In genomic region chr5:125274938-125275759, GRCh38 we compare ENCODE assay signal across 1 cellular context.
TF ChIP-seq lines count a peak whose summit lies in the region.

No MANE protein-coding gene starts in this region.

TF ChIP-seq in HEK293, 187 proteins besides CTCF, POLR2A, EP300 and RAD21 (continued from another document and continues in another):
- TF ChIP-seq, protein P1, sequence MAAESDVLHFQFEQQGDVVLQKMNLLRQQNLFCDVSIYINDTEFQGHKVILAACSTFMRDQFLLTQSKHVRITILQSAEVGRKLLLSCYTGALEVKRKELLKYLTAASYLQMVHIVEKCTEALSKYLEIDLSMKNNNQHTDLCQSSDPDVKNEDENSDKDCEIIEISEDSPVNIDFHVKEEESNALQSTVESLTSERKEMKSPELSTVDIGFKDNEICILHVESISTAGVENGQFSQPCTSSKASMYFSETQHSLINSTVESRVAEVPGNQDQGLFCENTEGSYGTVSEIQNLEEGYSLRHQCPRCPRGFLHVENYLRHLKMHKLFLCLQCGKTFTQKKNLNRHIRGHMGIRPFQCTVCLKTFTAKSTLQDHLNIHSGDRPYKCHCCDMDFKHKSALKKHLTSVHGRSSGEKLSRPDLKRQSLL (tag by site-specific recombination; IDR thresholded peaks at IDR 0.05): no peak
- TF ChIP-seq ZNF580 (tag by site-specific recombination; IDR thresholded peaks at IDR 0.05) (peak; percentile 71), ZNF776 (tag by site-specific recombination; IDR thresholded peaks at IDR 0.05; ENCODE audit: borderline replicate concordance) (no peak), KLF10 (tag by site-specific recombination; IDR thresholded peaks at IDR 0.05) (peak; percentile 87), OVOL3 (tag by site-specific recombination; IDR thresholded peaks at IDR 0.05) (peak; percentile 88), ZNF121 (tag by site-specific recombination; IDR thresholded peaks at IDR 0.05) (0 out of 2 replicates have a peak, but pooled peaks have one; percentile 8), ZNF692 (tag by site-specific recombination; IDR thresholded peaks at IDR 0.05) (no peak), ZNF621 (tag by site-specific recombination; IDR thresholded peaks at IDR 0.05) (no peak), ZNF529 (tag by site-specific recombination; IDR thresholded peaks at IDR 0.05; ENCODE audit: insufficient replicate concordance) (peak; percentile 80), ZNF311 (tag by site-specific recombination; IDR thresholded peaks at IDR 0.05; ENCODE audit: borderline replicate concordance) (no peak), ZNF423 (tag by site-specific recombination; IDR thresholded peaks at IDR 0.05) (no peak), ZNF664 (tag by site-specific recombination; IDR thresholded peaks at IDR 0.05) (peak; percentile 78), ZNF785 (tag by site-specific recombination; IDR thresholded peaks at IDR 0.05) (no peak), TCF7L2 (IDR thresholded peaks at IDR 0.05; ENCODE audit: borderline replicate concordance, low read depth, low read length) (peak; percentile 89), AEBP2 (tag by site-specific recombination; IDR thresholded peaks at IDR 0.05; ENCODE audit: borderline replicate concordance) (no peak), ZNF174 (tag by site-specific recombination; IDR thresholded peaks at IDR 0.05) (no peak), GLIS2 (tag by site-specific recombination; IDR thresholded peaks at IDR 0.05) (no peak), ZBTB21 (tag by site-specific recombination; IDR thresholded peaks at IDR 0.05) (peak; percentile 42; the same call in 1 of the 2 replicates), ZNF184 (tag by site-specific recombination; IDR thresholded peaks at IDR 0.05) (no peak), ZNF658 (tag by site-specific recombination; IDR thresholded peaks at IDR 0.05) (no peak), ZBTB44 (tag by site-specific recombination; IDR thresholded peaks at IDR 0.05) (peak; percentile 80), ZNF561 (tag by site-specific recombination; IDR thresholded peaks at IDR 0.05; ENCODE audit: borderline replicate concordance) (peak; percentile 47), ZBTB48 (tag by site-specific recombination; IDR thresholded peaks at IDR 0.05) (no peak), ZSCAN30 (tag by site-specific recombination; IDR thresholded peaks at IDR 0.05) (peak; percentile 45; the same call in 1 of the 2 replicates), REST (tag by site-specific recombination; IDR thresholded peaks at IDR 0.05) (no peak), ZNF37A (tag by site-specific recombination; IDR thresholded peaks at IDR 0.05) (no peak), PRDM6 (tag by site-specific recombination; IDR thresholded peaks at IDR 0.05) (peak; percentile 95), ZNF544 (tag by site-specific recombination; IDR thresholded peaks at IDR 0.05) (no peak), EGR2 (tag by site-specific recombination; IDR thresholded peaks at IDR 0.05; ENCODE audit: low read depth) (no peak), ZNF501 (tag by site-specific recombination; IDR thresholded peaks at IDR 0.05) (no peak), ZNF140 (tag by site-specific recombination; IDR thresholded peaks at IDR 0.05) (no peak), RBAK (tag by site-specific recombination; IDR thresholded peaks at IDR 0.05) (no peak), ZNF10 (tag by site-specific recombination; IDR thresholded peaks at IDR 0.05) (peak; percentile 41), ZNF707 (tag by site-specific recombination; IDR thresholded peaks at IDR 0.05) (no peak), ZNF239 (tag by site-specific recombination; IDR thresholded peaks at IDR 0.05) (no peak), ZFHX2 (tag by site-specific recombination; conservative IDR thresholded peaks at IDR 0.05) (no peak), ZNF623 (tag by site-specific recombination; IDR thresholded peaks at IDR 0.05) (no peak), ZNF248 (tag by site-specific recombination; IDR thresholded peaks at IDR 0.05) (no peak), ZNF335 (tag by site-specific recombination; conservative IDR thresholded peaks at IDR 0.05) (0 out of 2 replicates have a peak, but pooled peaks have one; percentile 27), MZF1 (tag by site-specific recombination; IDR thresholded peaks at IDR 0.05; ENCODE audit: borderline replicate concordance) (no peak; the same call in 1 of the 2 replicates), HOXD13 (CRISPR knock-in tag; IDR thresholded peaks at IDR 0.05; ENCODE audit: borderline replicate concordance) (0 out of 2 replicates have a peak, but pooled peaks have one; percentile 18)
- TF ChIP-seq, protein P2, sequence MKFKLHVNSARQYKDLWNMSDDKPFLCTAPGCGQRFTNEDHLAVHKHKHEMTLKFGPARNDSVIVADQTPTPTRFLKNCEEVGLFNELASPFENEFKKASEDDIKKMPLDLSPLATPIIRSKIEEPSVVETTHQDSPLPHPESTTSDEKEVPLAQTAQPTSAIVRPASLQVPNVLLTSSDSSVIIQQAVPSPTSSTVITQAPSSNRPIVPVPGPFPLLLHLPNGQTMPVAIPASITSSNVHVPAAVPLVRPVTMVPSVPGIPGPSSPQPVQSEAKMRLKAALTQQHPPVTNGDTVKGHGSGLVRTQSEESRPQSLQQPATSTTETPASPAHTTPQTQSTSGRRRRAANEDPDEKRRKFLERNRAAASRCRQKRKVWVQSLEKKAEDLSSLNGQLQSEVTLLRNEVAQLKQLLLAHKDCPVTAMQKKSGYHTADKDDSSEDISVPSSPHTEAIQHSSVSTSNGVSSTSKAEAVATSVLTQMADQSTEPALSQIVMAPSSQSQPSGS (tag by site-specific recombination; IDR thresholded peaks at IDR 0.05; ENCODE audit: low read depth): peak; percentile 41; the same call in 1 of the 2 replicates
- TF ChIP-seq, protein P3, sequence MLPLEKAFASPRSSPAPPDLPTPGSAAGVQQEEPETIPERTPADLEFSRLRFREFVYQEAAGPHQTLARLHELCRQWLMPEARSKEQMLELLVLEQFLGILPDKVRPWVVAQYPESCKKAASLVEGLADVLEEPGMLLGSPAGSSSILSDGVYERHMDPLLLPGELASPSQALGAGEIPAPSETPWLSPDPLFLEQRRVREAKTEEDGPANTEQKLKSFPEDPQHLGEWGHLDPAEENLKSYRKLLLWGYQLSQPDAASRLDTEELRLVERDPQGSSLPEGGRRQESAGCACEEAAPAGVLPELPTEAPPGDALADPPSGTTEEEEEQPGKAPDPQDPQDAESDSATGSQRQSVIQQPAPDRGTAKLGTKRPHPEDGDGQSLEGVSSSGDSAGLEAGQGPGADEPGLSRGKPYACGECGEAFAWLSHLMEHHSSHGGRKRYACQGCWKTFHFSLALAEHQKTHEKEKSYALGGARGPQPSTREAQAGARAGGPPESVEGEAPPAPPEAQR (tag by site-specific recombination; IDR thresholded peaks at IDR 0.05): no peak
- TF ChIP-seq, protein P4, sequence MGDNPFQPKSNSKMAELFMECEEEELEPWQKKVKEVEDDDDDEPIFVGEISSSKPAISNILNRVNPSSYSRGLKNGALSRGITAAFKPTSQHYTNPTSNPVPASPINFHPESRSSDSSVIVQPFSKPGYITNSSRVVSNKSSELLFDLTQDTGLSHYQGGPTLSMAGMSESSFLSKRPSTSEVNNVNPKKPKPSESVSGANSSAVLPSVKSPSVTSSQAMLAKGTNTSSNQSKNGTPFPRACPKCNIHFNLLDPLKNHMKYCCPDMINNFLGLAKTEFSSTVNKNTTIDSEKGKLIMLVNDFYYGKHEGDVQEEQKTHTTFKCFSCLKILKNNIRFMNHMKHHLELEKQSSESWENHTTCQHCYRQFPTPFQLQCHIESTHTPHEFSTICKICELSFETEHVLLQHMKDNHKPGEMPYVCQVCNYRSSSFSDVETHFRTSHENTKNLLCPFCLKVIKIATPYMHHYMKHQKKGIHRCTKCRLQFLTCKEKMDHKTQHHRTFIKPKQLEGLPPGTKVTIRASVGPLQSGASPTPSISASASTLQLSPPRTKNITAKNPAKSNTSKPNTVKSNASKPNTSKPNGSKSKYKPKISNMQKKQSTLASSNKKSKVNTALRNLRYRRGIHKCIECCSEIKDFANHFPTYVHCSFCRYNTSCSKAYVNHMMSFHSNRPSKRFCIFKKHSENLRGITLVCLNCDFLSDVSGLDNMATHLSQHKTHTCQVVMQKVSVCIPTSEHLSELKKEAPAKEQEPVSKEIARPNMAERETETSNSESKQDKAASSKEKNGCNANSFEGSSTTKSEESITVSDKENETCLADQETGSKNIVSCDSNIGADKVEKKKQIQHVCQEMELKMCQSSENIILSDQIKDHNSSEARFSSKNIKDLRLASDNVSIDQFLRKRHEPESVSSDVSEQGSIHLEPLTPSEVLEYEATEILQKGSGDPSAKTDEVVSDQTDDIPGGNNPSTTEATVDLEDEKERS (tag by site-specific recombination; IDR thresholded peaks at IDR 0.05): no peak
- TF ChIP-seq, protein P5, sequence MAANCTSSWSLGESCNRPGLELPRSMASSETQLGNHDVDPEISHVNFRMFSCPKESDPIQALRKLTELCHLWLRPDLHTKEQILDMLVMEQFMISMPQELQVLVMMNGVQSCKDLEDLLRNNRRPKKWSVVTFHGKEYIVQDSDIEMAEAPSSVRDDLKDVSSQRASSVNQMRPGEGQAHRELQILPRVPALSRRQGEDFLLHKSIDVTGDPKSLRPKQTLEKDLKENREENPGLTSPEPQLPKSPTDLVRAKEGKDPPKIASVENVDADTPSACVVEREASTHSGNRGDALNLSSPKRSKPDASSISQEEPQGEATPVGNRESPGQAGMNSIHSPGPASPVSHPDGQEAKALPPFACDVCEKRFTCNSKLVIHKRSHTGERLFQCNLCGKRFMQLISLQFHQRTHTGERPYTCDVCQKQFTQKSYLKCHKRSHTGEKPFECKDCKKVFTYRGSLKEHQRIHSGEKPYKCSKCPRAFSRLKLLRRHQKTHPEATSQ (tag by site-specific recombination; IDR thresholded peaks at IDR 0.05): no peak
